In genomic region chr2:122423934-122424333, GRCh38 we compare ENCODE assay signal across 19 cellular contexts.
"Had no signal": no experiment of that assay in that cellular context is flagged by ENCODE, and none has a peak within 500 bp of the region (broad histone marks: within the 10 kb centered on the region; RNA-seq: fewer than 3 reads in every experiment).

No MANE protein-coding gene starts in this region.

- H3K9me3 ChIP-seq: heart left ventricle, psoas muscle, right lobe of liver, spleen, thoracic aorta had no signal

- H3K27ac Mint-ChIP-seq: naive thymus-derived CD4-positive, alpha-beta T cell; nephron progenitor cell; stimulated activated memory B cell treated with anti-CD40 and anti-IgM and Interleukin-4, amounts not matched to agents 10 μg/mL and 1 μg/mL and 100 μg/mL, for 72 hours; stimulated activated naive CD8-positive, alpha-beta T cell treated with anti-CD3 and anti-CD28 coated beads, Interleukin-15, amount 100 ng/mL, for 72 hours had no signal

- DNase-seq: dorsolateral prefrontal cortex; effector CD8-positive, alpha-beta T cell; heart left ventricle; hippocampal formation; mesendoderm; naive thymus-derived CD4-positive, alpha-beta T cell; nephron progenitor cell; psoas muscle; retina; right lobe of liver; spleen; stimulated activated CD4-positive, alpha-beta T cell treated with anti-CD3 and anti-CD28 coated beads, Interleukin-15, amount 100 ng/mL, for 24 hours; stimulated activated CD4-positive, alpha-beta T cell treated with anti-CD3 and anti-CD28 coated beads, Interleukin-1b, Interleukin-23, amount 100 ng/mL, for 48 hours; stimulated activated CD4-positive, alpha-beta T cell treated with anti-CD3 and anti-CD28 coated beads, Interleukin-4, amount 100 ng/mL, for 24 hours; stimulated activated naive CD8-positive, alpha-beta T cell treated with anti-CD3 and anti-CD28 coated beads, Interleukin-15, amount 100 ng/mL, for 72 hours; trophoblast cell had no signal

- H3K27ac ChIP-seq: coronary artery, dorsolateral prefrontal cortex, heart left ventricle, psoas muscle, right lobe of liver, spleen, thoracic aorta had no signal

- H3K4me1 Mint-ChIP-seq: naive thymus-derived CD4-positive, alpha-beta T cell; nephron progenitor cell; stimulated activated memory B cell treated with anti-CD40 and anti-IgM and Interleukin-4, amounts not matched to agents 10 μg/mL and 1 μg/mL and 100 μg/mL, for 72 hours; stimulated activated naive CD8-positive, alpha-beta T cell treated with anti-CD3 and anti-CD28 coated beads, Interleukin-15, amount 100 ng/mL, for 72 hours had no signal

- H3K9me3 Mint-ChIP-seq: nephron progenitor cell; stimulated activated naive CD8-positive, alpha-beta T cell treated with anti-CD3 and anti-CD28 coated beads, Interleukin-15, amount 100 ng/mL, for 72 hours had no signal

- H3K36me3 ChIP-seq: heart left ventricle, right lobe of liver, spleen, thoracic aorta had no signal

- ATAC-seq: heart left ventricle; naive thymus-derived CD4-positive, alpha-beta T cell; psoas muscle; stimulated activated memory B cell treated with anti-CD40 and anti-IgM and Interleukin-4, amounts not matched to agents 10 μg/mL and 1 μg/mL and 100 μg/mL, for 72 hours; stimulated activated naive CD8-positive, alpha-beta T cell treated with anti-CD3 and anti-CD28 coated beads, Interleukin-15, amount 100 ng/mL, for 72 hours had no signal

- H3K4me1 ChIP-seq: heart left ventricle, psoas muscle, right lobe of liver, spleen had no signal

- H3K36me3 Mint-ChIP-seq: naive thymus-derived CD4-positive, alpha-beta T cell; stimulated activated memory B cell treated with anti-CD40 and anti-IgM and Interleukin-4, amounts not matched to agents 10 μg/mL and 1 μg/mL and 100 μg/mL, for 72 hours had no signal

- H3K27me3 ChIP-seq: heart left ventricle, right lobe of liver, spleen had no signal

- H3K4me3 ChIP-seq: coronary artery, dorsolateral prefrontal cortex, heart left ventricle, psoas muscle, right lobe of liver, spleen, thoracic aorta had no signal

- H3K27me3 Mint-ChIP-seq: stimulated activated memory B cell treated with anti-CD40 and anti-IgM and Interleukin-4, amounts not matched to agents 10 μg/mL and 1 μg/mL and 100 μg/mL, for 72 hours; stimulated activated naive CD8-positive, alpha-beta T cell treated with anti-CD3 and anti-CD28 coated beads, Interleukin-15, amount 100 ng/mL, for 72 hours had no signal

- H3K4me3 Mint-ChIP-seq: naive thymus-derived CD4-positive, alpha-beta T cell; nephron progenitor cell; stimulated activated memory B cell treated with anti-CD40 and anti-IgM and Interleukin-4, amounts not matched to agents 10 μg/mL and 1 μg/mL and 100 μg/mL, for 72 hours; stimulated activated naive CD8-positive, alpha-beta T cell treated with anti-CD3 and anti-CD28 coated beads, Interleukin-15, amount 100 ng/mL, for 72 hours had no signal
